9 cellular contexts compared by ENCODE assay signal in genomic region chr19:18304496-18305312, GRCh38. TPM values are rescaled to one million over a fixed set of nuclear protein-coding genes. Genes with fewer than 3 reads are reported as not detected.
DNase-seq lines count a peak whose midpoint lies in the region; ATAC-seq, FAIRE-seq and TF ChIP-seq lines count a peak whose summit lies in the region.
"Had no signal": no experiment of that assay in that cellular context is flagged by ENCODE, and none has a peak within 500 bp of the region (broad histone marks: within the 10 kb centered on the region; RNA-seq: fewer than 3 reads in every experiment).

No MANE protein-coding gene starts in this region.

- H3K4me1 Mint-ChIP-seq in nephron = peaks cover 26% of the 10 kb centered on the region

- H3K36me3 Mint-ChIP-seq in nephron (ENCODE audit: low read depth) = peaks cover 11% of the 10 kb centered on the region

- no peak for TF ChIP-seq CTCF in fibroblast of the aortic adventitia (IDR thresholded peaks at IDR 0.05; ENCODE audit: insufficient read depth, low read length)
- no peak for TF ChIP-seq CTCF in nephron (IDR thresholded peaks at IDR 0.05; ENCODE audit: unreplicated experiment in 3 of 3)

- peak overlapping the region; percentile 99 to 100 (median 100) for H3K27ac Mint-ChIP-seq in nephron

- peak; percentile 42 for ATAC-seq in HG02571 (IDR thresholded peaks at IDR 0.05; ENCODE audit: unreplicated experiment)
- peak; percentile 85 for ATAC-seq in stimulated activated naive CD8-positive, alpha-beta T cell treated with anti-CD3 and anti-CD28 coated beads, Interleukin-15, Interleukin-2, amounts not matched to agents 100 U/mL and 50 U/mL, for 24 hours

- no peaks in the 10 kb centered on the region for H3K9me3 Mint-ChIP-seq in nephron

- peaks cover 7% of the 10 kb centered on the region for H3K27me3 Mint-ChIP-seq in nephron (ENCODE audit: low read depth)

- peak overlapping the region; percentile 53 for H3K4me3 ChIP-seq in fibroblast of the aortic adventitia (ENCODE audit: low read depth, low read length)

- peak; percentile 39 for FAIRE-seq in RCC 7860 (lab: Jason Lieb, UNC)
- FAIRE-seq: endometrium had no signal

- H3K4me3 Mint-ChIP-seq in nephron = peak overlapping the region; percentile 79 to 85 (median 80)

- DNase-seq in DMS53 (lab: John Stamatoyannopoulos, UW) (peak; percentile 92), RCC 7860 (ENCODE audit: low spot score) (peak; percentile 77), fibroblast of the aortic adventitia (ENCODE audit: low read depth) (peak; percentile 72), NCI-H526 treated with DMSO at 0.1 percent for 48 hours (lab: John Stamatoyannopoulos, UW) (no peak)
- peak; percentile 75 for DNase-seq in activated effector memory CD4-positive, alpha-beta T cell treated with Interleukin-2 at 50 U/mL for 16 hours
- DNase-seq in stimulated activated naive CD8-positive, alpha-beta T cell treated with anti-CD3 and anti-CD28 coated beads, Interleukin-15, Interleukin-2, amounts not matched to agents 100 U/mL and 50 U/mL, for 24 hours = peak; percentile 90

RNA-seq across cellular contexts. Expression of gene LSM4, which starts 18.2 kb away (rescaled TPM):
- total RNA-seq in fibroblast of the aortic adventitia (ENCODE audit: low replicate concordance) = 113 and 119 TPM in 2 replicates

RNA-seq across cellular contexts. Expression of gene JUND, which starts 23.3 kb away (rescaled TPM):
- total RNA-seq in fibroblast of the aortic adventitia (ENCODE audit: low replicate concordance) = 61.9 and 85.6 TPM in 2 replicates

RNA-seq across cellular contexts. Expression of gene IQCN, which starts 30.5 kb away (rescaled TPM):
- total RNA-seq in fibroblast of the aortic adventitia (ENCODE audit: low replicate concordance) = 1.5 and 4.4 TPM in 2 replicates

RNA-seq across cellular contexts. Expression of gene PGPEP1, which starts 35.7 kb away (rescaled TPM):
- total RNA-seq in fibroblast of the aortic adventitia (ENCODE audit: low replicate concordance) = 9.6 and 27.2 TPM in 2 replicates
